ENCODE assay signal across 9 cellular contexts in genomic region chr17:27295945-27296344, GRCh38. TPM values are rescaled to one million over a fixed set of nuclear protein-coding genes. Genes with fewer than 3 reads are reported as not detected.
DNase-seq lines count a peak whose midpoint lies in the region; ATAC-seq, FAIRE-seq and TF ChIP-seq lines count a peak whose summit lies in the region.
"Had no signal": no experiment of that assay in that cellular context is flagged by ENCODE, and none has a peak within 500 bp of the region (broad histone marks: within the 10 kb centered on the region; RNA-seq: fewer than 3 reads in every experiment).

No MANE protein-coding gene starts in this region.

- H4K20me1 ChIP-seq in HCT116 (ENCODE audit: insufficient read depth): no peaks in the 10 kb centered on the region

- no peak overlapping the region for H3K9ac ChIP-seq in HCT116 (ENCODE audit: low read length)

- TF ChIP-seq CTCF in HCT116 (IDR thresholded peaks at IDR 0.05 in 2 of 3, conservative IDR thresholded peaks at IDR 0.05 in 1 of 3; ENCODE audit: borderline replicate concordance in 1 of 3, insufficient read depth in 1 of 3, low read depth in 2 of 3, low read length in 2 of 3) (no peak), WI38 (IDR thresholded peaks at IDR 0.05; ENCODE audit: low read depth, low read length) (no peak), spleen (IDR thresholded peaks at IDR 0.05 in 8 of 11, conservative IDR thresholded peaks at IDR 0.05 in 3 of 11) (no peak)

- H3K9me3 ChIP-seq in HCT116 (ENCODE audit: control insufficient read depth in 1 of 2, insufficient read depth in 1 of 2, low read depth in 1 of 2, low read length in 2 of 2): no peaks in the 10 kb centered on the region
- H3K9me3 ChIP-seq in right cardiac atrium (ENCODE audit: control insufficient read depth, low read length): no peaks in the 10 kb centered on the region
- H3K9me3 ChIP-seq in spleen: no peaks in the 10 kb centered on the region

- peaks cover 68% of the 10 kb centered on the region for H3K79me2 ChIP-seq in HCT116 (ENCODE audit: insufficient read depth, low read length)

- H3K36me3 ChIP-seq in HCT116 (ENCODE audit: control insufficient read depth in 1 of 2, insufficient read depth in 2 of 2, low read length in 2 of 2) (no peaks in the 10 kb centered on the region; a peak in 1 of 4 replicates), spleen (peaks cover 0 to 14% (median 0%) of the 10 kb centered on the region in 6 donors)

- DNase-seq in HCT116 (ENCODE audit: low read depth, low spot score) (no peak), right cardiac atrium (no peak), spleen (no peak), H54 (ENCODE audit: insufficient read length, low spot score) (no peak), NCI-H1417 (lab: John Stamatoyannopoulos, UW) (no peak)
- DNase-seq in stimulated activated naive CD4-positive, alpha-beta T cell (lab: John Stamatoyannopoulos, UW): no peak
- DNase-seq in activated CD8-positive, alpha-beta memory T cell treated with anti-CD3 and anti-CD28 coated beads, Interleukin-2, amount 50 U/mL, for 4 hours: no peak

- no peak for TF ChIP-seq RAD21 in HCT116 (IDR thresholded peaks at IDR 0.05; ENCODE audit: low read depth)

- POLR2A ChIA-PET in HCT116 (lab: Charles Lee): interaction anchor here (1.7 kb wide), 1 partner anchor 31 kb away, joined by 8 read pairs; no protein-coding TSS in a partner anchor

- no peak for FAIRE-seq in H54 (lab: Jason Lieb, UNC)
- FAIRE-seq: HTR-8/SVneo had no signal

- H3K27me3 ChIP-seq in HCT116 (ENCODE audit: insufficient read depth, low read length) (no peaks in the 10 kb centered on the region), right cardiac atrium (ENCODE audit: control insufficient read depth, insufficient read depth) (no peaks in the 10 kb centered on the region), spleen (replicated peaks in 1 of 7) (no peaks in the 10 kb centered on the region)

- H3K4me3 ChIP-seq in HCT116 (replicated peaks in 1 of 2; ENCODE audit: low read depth in 1 of 2, low read length in 2 of 2): no peak overlapping the region; a peak in 1 of 4 replicates
- peak overlapping the region; percentile 92 for H3K4me3 ChIP-seq in WI38 (ENCODE audit: low read depth, low read length)
- H3K4me3 ChIP-seq in right cardiac atrium (ENCODE audit: low read length): peak overlapping the region; percentile 64
- H3K4me3 ChIP-seq in spleen: peak overlapping the region; percentile 67 to 97 (median 76)

- ATAC-seq in HCT116 (no peak), right cardiac atrium (no peak)

- no TSS peak for BruUV-seq in HCT116 (replicated peaks; lab: Mats Ljungman, UMichigan)

- intact Hi-C loops in HCT116 (cut with micrococcal nuclease): no loop called here
- intact Hi-C loops in right cardiac atrium (cut with DNase I): loop anchor here (2.0 to 10.0 kb wide), 4 partner anchors 36 to 57 kb away; no protein-coding TSS in a partner anchor
- intact Hi-C loops in spleen (cut with DNase I; ENCODE audit: low total_unique reads): no loop called here

- H3K4me1 ChIP-seq in HCT116 (ENCODE audit: control insufficient read depth in 1 of 2, insufficient read depth in 2 of 2, low read length in 2 of 2): peaks cover 22 to 23% of the 10 kb centered on the region in 2 experiments
- peaks cover 13% of the 10 kb centered on the region for H3K4me1 ChIP-seq in right cardiac atrium (ENCODE audit: control insufficient read depth, insufficient read depth, low read length)
- peaks cover 38 to 73% (median 64%) of the 10 kb centered on the region in 6 donors for H3K4me1 ChIP-seq in spleen

- H3K9me2 ChIP-seq in HCT116 (ENCODE audit: insufficient read depth): no peaks in the 10 kb centered on the region

- 16% methylated on average over 10 of the region's 10 CpGs for WGBS in right cardiac atrium
- 16 to 42% (median 32%) methylated on average over 10 of the region's 10 CpGs for WGBS in spleen, 5 donors

- peak overlapping the region; percentile 88 for H3K4me2 ChIP-seq in HCT116 (ENCODE audit: low read length)

- no peak overlapping the region for H2AFZ ChIP-seq in HCT116 (ENCODE audit: low read depth, low read length, poor library complexity, severe bottlenecking)

- TF ChIP-seq POLR2A in HCT116 (IDR thresholded peaks at IDR 0.05; ENCODE audit: borderline replicate concordance, extremely low read depth, insufficient read depth, insufficient read length): no peak
- TF ChIP-seq POLR2A in spleen (IDR thresholded peaks at IDR 0.05): no peak
- TF ChIP-seq POLR2A in H54 (IDR thresholded peaks at IDR 0.05; ENCODE audit: low read depth, low read length): no peak

- CTCF ChIA-PET in HCT116 (lab: Charles Lee): no interaction called here

- H3K27ac ChIP-seq in HCT116 (ENCODE audit: low read depth, low read length): no peak overlapping the region
- peak overlapping the region; percentile 36 for H3K27ac ChIP-seq in right cardiac atrium (ENCODE audit: low read length)
- H3K27ac ChIP-seq in spleen: peak overlapping the region; percentile 6 to 100 (median 100)

- RAD21 ChIA-PET in HCT116 (lab: Charles Lee; ENCODE audit: low non-redundant PET in 1 of 2, low total read pairs in 2 of 2, uncharacterized antibody in 2 of 2, unreplicated experiment in 2 of 2): no interaction called here

TF ChIP-seq in HCT116, 20 proteins besides CTCF, POLR2A, EP300 and RAD21:
- TF ChIP-seq ATF3 (IDR thresholded peaks at IDR 0.05) (no peak), ELF1 (IDR thresholded peaks at IDR 0.05; ENCODE audit: borderline replicate concordance, low read depth) (no peak), MAX (IDR thresholded peaks at IDR 0.05) (no peak), TCF7L2 (IDR thresholded peaks at IDR 0.05; ENCODE audit: borderline replicate concordance, extremely low read depth, insufficient read depth, insufficient read length) (no peak), YY1 (IDR thresholded peaks at IDR 0.05; ENCODE audit: extremely low read depth, insufficient replicate concordance, low read depth, low read length) (no peak), ZNF274 (IDR thresholded peaks at IDR 0.05; ENCODE audit: low read depth, low read length) (no peak), EZH2phosphoT487 (IDR thresholded peaks at IDR 0.05; ENCODE audit: borderline replicate concordance) (no peak), EGR1 (IDR thresholded peaks at IDR 0.05; ENCODE audit: low read depth) (no peak), CBX3 (IDR thresholded peaks at IDR 0.05; ENCODE audit: low read depth) (no peak), POLR2AphosphoS5 (IDR thresholded peaks at IDR 0.05; ENCODE audit: low read depth, low read length) (no peak), FOSL1 (IDR thresholded peaks at IDR 0.05; ENCODE audit: low read depth) (no peak), REST (IDR thresholded peaks at IDR 0.05; ENCODE audit: low read depth) (no peak), CEBPB (IDR thresholded peaks at IDR 0.05; ENCODE audit: low read depth) (no peak), ZFX (IDR thresholded peaks at IDR 0.05) (no peak), SIN3A (IDR thresholded peaks at IDR 0.05; ENCODE audit: low read depth) (no peak), SP1 (IDR thresholded peaks at IDR 0.05; ENCODE audit: low read depth) (no peak)

RNA-seq across cellular contexts. Expression of gene WSB1, which starts 2.0 kb away (rescaled TPM):
- total RNA-seq in HCT116 (2021; ENCODE audit: unreplicated experiment) (88.0 TPM), right cardiac atrium (100 to 1,000 TPM in 1 of 4 donors, 10 to 100 TPM in 3; 74.6 to 130 (median 91.7) TPM), spleen (100 to 1,000 TPM; 356 to 641 (median 467) TPM)
- 68.8 and 74.3 TPM in 2 replicates for polyA plus RNA-seq in HCT116 (2012)
- polyA plus RNA-seq in right cardiac atrium (65.6 TPM), spleen (10 to 100 TPM; 54.7 to 92.3 (median 86.3) TPM)

Comparison
In these comparisons a context has a peak if more than half of its experiments do, and no peak if none do; other contexts are left out.
1. H3K4me3 ChIP-seq: peak in WI38 (single experiment), right cardiac atrium (single experiment) and spleen (8 of 8); none in HCT116 (0 of 2).
2. intact Hi-C loops: an anchor here in right cardiac atrium (2.0 to 10.0 kb wide); none called in HCT116 and spleen.